27 cellular contexts compared by ENCODE assay signal in genomic region chr3:10360478-10360877, GRCh38.
"Had no signal": no experiment of that assay in that cellular context is flagged by ENCODE, and none has a peak within 500 bp of the region (broad histone marks: within the 10 kb centered on the region; RNA-seq: fewer than 3 reads in every experiment).

No MANE protein-coding gene starts in this region.

- H3K27me3 ChIP-seq: ascending aorta, cardiac muscle cell had no signal

- H3K36me3 ChIP-seq: ascending aorta, cardiac muscle cell had no signal

- DNase-seq: activated B cell treated with CpG ODN at 0.5 μM for 24 hours; activated CD4-positive, alpha-beta memory T cell treated with anti-CD3 and anti-CD28 coated beads for 36 hours; activated CD4-positive, alpha-beta T cell treated with anti-CD3 and anti-CD28 coated beads for 4 hours; activated CD4-positive, alpha-beta T cell treated with anti-CD3 and anti-CD28 coated beads, Interleukin-2, amount 10 ng/mL, durations not matched to agents 24 days and 14 days; activated CD4-positive, alpha-beta T cell treated with anti-CD3 and anti-CD28 coated beads, Interleukin-2, amount 50 U/mL, for 1 hour; activated CD4-positive, alpha-beta T cell treated with anti-CD3 and anti-CD28 coated beads, Interleukin-2, amount 50 U/mL, for 4 hours; activated CD4-positive, CD25-positive, alpha-beta regulatory T cell treated with anti-CD3 and anti-CD28 coated beads, Interleukin-2, amount 50 U/mL, for 72 hours; activated CD8-positive, alpha-beta memory T cell treated with anti-CD3 and anti-CD28 coated beads, Interleukin-2, amount 50 U/mL, for 4 hours; activated CD8-positive, alpha-beta T cell treated with anti-CD3 and anti-CD28 coated beads for 36 hours; activated gamma-delta T cell; activated naive CD4-positive, alpha-beta T cell treated with anti-CD3 and anti-CD28 coated beads, Interleukin-2, amount 10 ng/mL, durations not matched to agents 7 days and 5 days; activated naive CD4-positive, alpha-beta T cell treated with Interleukin-2 at 50 U/mL for 16 hours; activated naive CD8-positive, alpha-beta T cell treated with anti-CD3 and anti-CD28 coated beads, Interleukin-2, amount 10 ng/mL, durations not matched to agents 7 days and 5 days; activated naive CD8-positive, alpha-beta T cell treated with anti-CD3 and anti-CD28 coated beads, Interleukin-2, amount 50 U/mL, for 24 hours; activated T-cell treated with anti-CD3 and anti-CD28 coated beads for 4 hours; activated T-cell treated with anti-CD3 and anti-CD28 coated beads, Interleukin-2, amount 50 U/mL, for 1 hour; activated T-cell treated with anti-CD3 and anti-CD28 coated beads, Interleukin-2, amount 50 U/mL, for 4 hours; activated T-cell treated with anti-CD3 and anti-CD28 coated beads, Interleukin-2, amount 50 U/mL, for 72 hours; amygdala; anterior cingulate cortex; cerebellar nuclear complex; T-helper 2 cell; T-helper 9 cell had no signal

- H3K27ac ChIP-seq: ascending aorta, cardiac muscle cell, VCaP had no signal

- H3K4me1 ChIP-seq: ascending aorta had no signal

- H3K9me3 ChIP-seq: ascending aorta had no signal

- ATAC-seq: activated CD8-positive, alpha-beta T cell treated with anti-CD3 and anti-CD28 coated beads for 36 hours; activated naive CD8-positive, alpha-beta T cell treated with anti-CD3 and anti-CD28 coated beads, Interleukin-2, amount 50 U/mL, for 24 hours; activated T-cell treated with anti-CD3 and anti-CD28 coated beads, Interleukin-2, amount 50 U/mL, for 4 hours; activated T-cell treated with anti-CD3 and anti-CD28 coated beads, Interleukin-2, amount 50 U/mL, for 72 hours; activated T-helper 17 cell treated with anti-CD3 and anti-CD28 coated beads, Interleukin-2, amount 50 U/mL, for 72 hours had no signal

- H3K4me3 ChIP-seq: ascending aorta, cardiac muscle cell had no signal
